ENCODE assay signal across 9 cellular contexts in genomic region chr3:12648384-12648959, GRCh38. TPM values are rescaled to one million over a fixed set of nuclear protein-coding genes. Genes with fewer than 3 reads are reported as not detected.
DNase-seq lines count a peak whose midpoint lies in the region; ATAC-seq and TF ChIP-seq lines count a peak whose summit lies in the region.
"Had no signal": no experiment of that assay in that cellular context is flagged by ENCODE, and none has a peak within 500 bp of the region (broad histone marks: within the 10 kb centered on the region; RNA-seq: fewer than 3 reads in every experiment).

No MANE protein-coding gene starts in this region.

- peaks cover 49% of the 10 kb centered on the region for H3K4me1 ChIP-seq in DOHH2 (ENCODE audit: control insufficient read depth, low read length)

- no peak for TF ChIP-seq CTCF in DOHH2 (IDR thresholded peaks at IDR 0.05; ENCODE audit: low read depth, low read length, poor library complexity, severe bottlenecking)
- no peak for TF ChIP-seq CTCF in endothelial cell (IDR thresholded peaks at IDR 0.05; ENCODE audit: unreplicated experiment)

- H3K9me3 ChIP-seq in DOHH2 (ENCODE audit: control insufficient read depth, insufficient read depth, low read length), result no peaks in the 10 kb centered on the region

- H3K4me1 Mint-ChIP-seq in endothelial cell (ENCODE audit: unreplicated experiment), result no peaks in the 10 kb centered on the region

- peaks cover 4% of the 10 kb centered on the region; the same call in 1 of the 2 replicates for H3K36me3 ChIP-seq in DOHH2 (ENCODE audit: control insufficient read depth, low read length)

- peaks cover 3% of the 10 kb centered on the region; the same call in 1 of the 2 replicates for H3F3A ChIP-seq in DOHH2 (ENCODE audit: control insufficient read depth, insufficient read depth)

- peak overlapping the region; percentile 29 for H3K4me3 ChIP-seq in DOHH2 (ENCODE audit: low read length)

- H3K27ac Mint-ChIP-seq in endothelial cell (ENCODE audit: unreplicated experiment), result peak overlapping the region; percentile 24

- peak overlapping the region; percentile 32 for H3K27ac ChIP-seq in DOHH2 (ENCODE audit: low read depth, low read length)

- peak; percentile 43 for ATAC-seq in GM19452 (IDR thresholded peaks at IDR 0.05; ENCODE audit: unreplicated experiment)
- peak; percentile 43 for ATAC-seq in HG03108 (IDR thresholded peaks at IDR 0.05; ENCODE audit: unreplicated experiment)

- no peaks in the 10 kb centered on the region for H3K9me2 ChIP-seq in DOHH2 (replicated peaks; ENCODE audit: control insufficient read depth, low read length)

- H3K27me3 ChIP-seq in DOHH2 (ENCODE audit: control insufficient read depth, low read length), result no peaks in the 10 kb centered on the region

- peaks cover 2% of the 10 kb centered on the region for H3K27me3 Mint-ChIP-seq in endothelial cell (ENCODE audit: unreplicated experiment)

- H3K4me3 Mint-ChIP-seq in endothelial cell (ENCODE audit: unreplicated experiment), result no peak overlapping the region

- DNase-seq in endothelial cell (ENCODE audit: low spot score), result no peak
- no peak for DNase-seq in germinal center (ENCODE audit: low spot score)
- no peak for DNase-seq in NCI-H2196 treated with DMSO at 0.1 percent for 48 hours (lab: John Stamatoyannopoulos, UW; ENCODE audit: unreplicated experiment)
- no peak for DNase-seq in NCI-H524 (lab: John Stamatoyannopoulos, UW)
- no peak for DNase-seq in OCI-M1 (lab: John Stamatoyannopoulos, UW)
- DNase-seq: activated naive CD4-positive, alpha-beta T cell had no signal

- H3K79me2 ChIP-seq in DOHH2 (ENCODE audit: control insufficient read depth, low read length), result peaks cover 98% of the 10 kb centered on the region

- H3K4me2 ChIP-seq in DOHH2 (ENCODE audit: low read length), result peak overlapping the region; percentile 62

- H3K36me3 Mint-ChIP-seq in endothelial cell (ENCODE audit: low read depth, unreplicated experiment), result no peaks in the 10 kb centered on the region

- H3K9me3 Mint-ChIP-seq in endothelial cell (ENCODE audit: unreplicated experiment), result no peaks in the 10 kb centered on the region

- H4K20me1 ChIP-seq in DOHH2 (ENCODE audit: control insufficient read depth, insufficient read depth, low read depth, low read length), result peaks cover 13% of the 10 kb centered on the region

RNA-seq across cellular contexts. Expression of gene RAF1, which starts 15.4 kb away (rescaled TPM):
- total RNA-seq in endothelial cell (ENCODE audit: unreplicated experiment), result 96.8 TPM
